Comparison of ENCODE assay signal across 8 cellular contexts in genomic region chr9:110148384-110148783, GRCh38. TPM values are rescaled to one million over a fixed set of nuclear protein-coding genes. Genes with fewer than 3 reads are reported as not detected.
DNase-seq lines count a peak whose midpoint lies in the region; ATAC-seq lines count a peak whose summit lies in the region.

No MANE protein-coding gene starts in this region.

- peak overlapping the region; percentile 67 for H3K4me3 Mint-ChIP-seq in activated T-helper 17 cell treated with anti-CD3 and anti-CD28 coated beads, Interleukin-2, amount 50 U/mL, for 72 hours

- H3K36me3 ChIP-seq in muscle layer of duodenum (ENCODE audit: control insufficient read depth in 1 of 2, insufficient read depth in 2 of 2, low read length in 2 of 2): no peaks in the 10 kb centered on the region

- H3K4me3 ChIP-seq in muscle layer of duodenum (ENCODE audit: low read depth in 1 of 2, low read length in 2 of 2): peak overlapping the region in 1 of 2 donors; percentile 5

- peaks cover 1 to 23% of the 10 kb centered on the region in 2 donors for H3K4me1 ChIP-seq in muscle layer of duodenum (ENCODE audit: control insufficient read depth in 1 of 2, insufficient read depth in 2 of 2, low read length in 2 of 2)

- peak; percentile 46 for DNase-seq in Ammon's horn (ENCODE audit: low spot score)
- no peak for DNase-seq in DMS53 treated with DMSO at 0.1 percent for 48 hours (lab: John Stamatoyannopoulos, UW; ENCODE audit: unreplicated experiment)
- no peak for DNase-seq in NCI-H1092 (lab: John Stamatoyannopoulos, UW)
- no peak for DNase-seq in NCI-H146 treated with DMSO at 0.1 percent for 48 hours (lab: John Stamatoyannopoulos, UW; ENCODE audit: unreplicated experiment)

- H3K4me1 Mint-ChIP-seq in activated T-helper 17 cell treated with anti-CD3 and anti-CD28 coated beads, Interleukin-2, amount 50 U/mL, for 72 hours: peaks cover 29% of the 10 kb centered on the region

- H3K27me3 ChIP-seq in muscle layer of duodenum (ENCODE audit: low read depth, low read length): no peaks in the 10 kb centered on the region

- no peaks in the 10 kb centered on the region for H3K27me3 Mint-ChIP-seq in activated T-helper 17 cell treated with anti-CD3 and anti-CD28 coated beads, Interleukin-2, amount 50 U/mL, for 72 hours

- H3K27ac Mint-ChIP-seq in activated T-helper 17 cell treated with anti-CD3 and anti-CD28 coated beads, Interleukin-2, amount 50 U/mL, for 72 hours: peak overlapping the region; percentile 88

- H3K36me3 Mint-ChIP-seq in activated T-helper 17 cell treated with anti-CD3 and anti-CD28 coated beads, Interleukin-2, amount 50 U/mL, for 72 hours (ENCODE audit: low read depth): peaks cover 16% of the 10 kb centered on the region

- H3K27ac ChIP-seq in muscle layer of duodenum (ENCODE audit: low read length): peak overlapping the region; percentile 40

- no peaks in the 10 kb centered on the region for H3K9me3 Mint-ChIP-seq in activated T-helper 17 cell treated with anti-CD3 and anti-CD28 coated beads, Interleukin-2, amount 50 U/mL, for 72 hours

- H3K9me3 ChIP-seq in muscle layer of duodenum (ENCODE audit: control insufficient read depth in 1 of 2, low read length in 2 of 2): no peaks in the 10 kb centered on the region

- peak; percentile 74 for ATAC-seq in GM19351 (IDR thresholded peaks at IDR 0.05; ENCODE audit: unreplicated experiment)
- ATAC-seq in HG03439 (IDR thresholded peaks at IDR 0.05; ENCODE audit: unreplicated experiment): peak; percentile 65
- peak; percentile 92 for ATAC-seq in activated T-helper 17 cell treated with anti-CD3 and anti-CD28 coated beads, Interleukin-2, amount 50 U/mL, for 72 hours (replicated peaks)

RNA-seq across cellular contexts. Expression of gene C9orf152, which starts 59.6 kb away (rescaled TPM):
- not detected for total RNA-seq in activated T-helper 17 cell treated with anti-CD3 and anti-CD28 coated beads, Interleukin-2, amount 50 U/mL, for 72 hours
